ENCODE assay signal across 12 cellular contexts in genomic region chr3:124800511-124801374, GRCh38.
DNase-seq lines count a peak whose midpoint lies in the region; ATAC-seq and TF ChIP-seq lines count a peak whose summit lies in the region.
"Had no signal": no experiment of that assay in that cellular context is flagged by ENCODE, and none has a peak within 500 bp of the region (broad histone marks: within the 10 kb centered on the region; RNA-seq: fewer than 3 reads in every experiment).

No MANE protein-coding gene starts in this region.

- ATAC-seq in right lobe of liver (peak; percentile 67 to 86 (median 80)), upper lobe of right lung (peak; percentile 17)
- ATAC-seq: naive thymus-derived CD8-positive, alpha-beta T cell; Panc1 had no signal

- H3K4me1 Mint-ChIP-seq in chondrocyte (ENCODE audit: low read depth), result peaks cover 54% of the 10 kb centered on the region

- intact Hi-C loops in right lobe of liver (cut with DNase I) (no loop called here), upper lobe of right lung (cut with DNase I) (no loop called here)

- H3K9me3 ChIP-seq in right lobe of liver, result no peaks in the 10 kb centered on the region
- H3K9me3 ChIP-seq in upper lobe of right lung, result no peaks in the 10 kb centered on the region

- TF ChIP-seq POLR2A in right lobe of liver (IDR thresholded peaks at IDR 0.05), result no peak

- CTCF ChIA-PET in HEK293T (lab: Yijun Ruan, JAX), result no interaction called here

- H3K9me3 Mint-ChIP-seq in chondrocyte (ENCODE audit: low read depth), result no peaks in the 10 kb centered on the region
- H3K9me3 Mint-ChIP-seq: naive thymus-derived CD8-positive, alpha-beta T cell had no signal

- peak; percentile 35 for DNase-seq in NCI-H2227 (lab: John Stamatoyannopoulos, UW; ENCODE audit: unreplicated experiment)
- no peak for DNase-seq in NCI-H2227 treated with DMSO at 0.1 percent for 48 hours (lab: John Stamatoyannopoulos, UW)
- no peak for DNase-seq in chondrocyte (ENCODE audit: low spot score)
- DNase-seq in right lobe of liver, result peak; percentile 47 to 81 (median 66)
- no peak for DNase-seq in upper lobe of right lung
- no peak for DNase-seq in OCI-M2 (lab: John Stamatoyannopoulos, UW; ENCODE audit: unreplicated experiment)
- DNase-seq in NCI-H1930 (lab: John Stamatoyannopoulos, UW), result no peak
- no peak for DNase-seq in HEK293T (ENCODE audit: extremely low spot score)
- DNase-seq: 8988T; activated CD8-positive, alpha-beta memory T cell treated with anti-CD3 and anti-CD28 coated beads, Interleukin-2, amount 50 U/mL, for 48 hours; naive thymus-derived CD8-positive, alpha-beta T cell had no signal

- POLR2A ChIA-PET in HEK293T (lab: Yijun Ruan, JAX), result no interaction called here

- H3K27ac Mint-ChIP-seq in chondrocyte (ENCODE audit: unreplicated experiment), result peak overlapping the region; percentile 92

- H3K27me3 Mint-ChIP-seq in chondrocyte (ENCODE audit: low read depth), result no peaks in the 10 kb centered on the region

- H3K36me3 Mint-ChIP-seq in chondrocyte (ENCODE audit: low read depth), result peaks cover 22% of the 10 kb centered on the region
- H3K36me3 Mint-ChIP-seq: naive thymus-derived CD8-positive, alpha-beta T cell had no signal

- H3K4me1 ChIP-seq in right lobe of liver (peaks cover 0 to 23% (median 9%) of the 10 kb centered on the region in 4 donors), upper lobe of right lung (peaks cover 17% of the 10 kb centered on the region)

- H3K4me3 Mint-ChIP-seq in chondrocyte (ENCODE audit: unreplicated experiment), result peak overlapping the region; percentile 15
- H3K4me3 Mint-ChIP-seq: naive thymus-derived CD8-positive, alpha-beta T cell had no signal

- H3K27me3 ChIP-seq in right lobe of liver, result no peaks in the 10 kb centered on the region
- no peaks in the 10 kb centered on the region for H3K27me3 ChIP-seq in upper lobe of right lung

- H3K36me3 ChIP-seq in right lobe of liver, result peaks cover 0 to 9% (median 2%) of the 10 kb centered on the region in 4 donors
- H3K36me3 ChIP-seq in upper lobe of right lung, result no peaks in the 10 kb centered on the region

- H3K4me3 ChIP-seq in right lobe of liver, result no peak overlapping the region
- no peak overlapping the region for H3K4me3 ChIP-seq in upper lobe of right lung

- 50% methylated on average over 7 of the region's 11 CpGs for WGBS in right lobe of liver (ENCODE audit: insufficient coverage, low coverage, low lambda C conversion rate, missing lambda C conversion rate)

- no peak for TF ChIP-seq CTCF in chondrocyte (IDR thresholded peaks at IDR 0.05)
- TF ChIP-seq CTCF in right lobe of liver (IDR thresholded peaks at IDR 0.05), result no peak
- no peak for TF ChIP-seq CTCF in upper lobe of right lung (IDR thresholded peaks at IDR 0.05)

- H3K27ac ChIP-seq in right lobe of liver, result peak overlapping the region; percentile 49 to 54 (median 50)
- H3K27ac ChIP-seq in upper lobe of right lung, result no peak overlapping the region

TF ChIP-seq in HEK293T, 16 proteins besides CTCF, POLR2A, EP300 and RAD21:
- TF ChIP-seq NFRKB (IDR thresholded peaks at IDR 0.05) (no peak), CTBP1 (IDR thresholded peaks at IDR 0.05; ENCODE audit: borderline replicate concordance) (no peak), ELF4 (IDR thresholded peaks at IDR 0.05) (no peak), SP1 (IDR thresholded peaks at IDR 0.05) (no peak), FOXA1 (IDR thresholded peaks at IDR 0.05) (no peak), PKNOX1 (IDR thresholded peaks at IDR 0.05) (no peak), ZNF384 (IDR thresholded peaks at IDR 0.05) (no peak), BHLHE40 (IDR thresholded peaks at IDR 0.05; ENCODE audit: borderline replicate concordance) (no peak), SUZ12 (IDR thresholded peaks at IDR 0.05) (no peak), L3MBTL2 (conservative IDR thresholded peaks at IDR 0.05) (no peak), FOXK2 (IDR thresholded peaks at IDR 0.05) (no peak), ARNT (IDR thresholded peaks at IDR 0.05) (no peak), LEF1 (IDR thresholded peaks at IDR 0.05; ENCODE audit: borderline replicate concordance) (no peak), HDGF (IDR thresholded peaks at IDR 0.05; ENCODE audit: borderline replicate concordance) (no peak), TARDBP (IDR thresholded peaks at IDR 0.05) (no peak), FOXM1 (IDR thresholded peaks at IDR 0.05; ENCODE audit: borderline replicate concordance) (no peak)

Comparison
In these comparisons a context has a peak if more than half of its experiments do, and no peak if none do; other contexts are left out.
1. DNase-seq: peak in NCI-H2227 (single experiment) and right lobe of liver (3 of 3); none in NCI-H2227 treated with DMSO at 0.1 percent for 48 hours (single experiment), chondrocyte (single experiment), upper lobe of right lung (single experiment), OCI-M2 (single experiment), NCI-H1930 (0 of 2) and HEK293T (single experiment).